ENCODE assay signal across 1 cellular context in the genomic region with DNA sequence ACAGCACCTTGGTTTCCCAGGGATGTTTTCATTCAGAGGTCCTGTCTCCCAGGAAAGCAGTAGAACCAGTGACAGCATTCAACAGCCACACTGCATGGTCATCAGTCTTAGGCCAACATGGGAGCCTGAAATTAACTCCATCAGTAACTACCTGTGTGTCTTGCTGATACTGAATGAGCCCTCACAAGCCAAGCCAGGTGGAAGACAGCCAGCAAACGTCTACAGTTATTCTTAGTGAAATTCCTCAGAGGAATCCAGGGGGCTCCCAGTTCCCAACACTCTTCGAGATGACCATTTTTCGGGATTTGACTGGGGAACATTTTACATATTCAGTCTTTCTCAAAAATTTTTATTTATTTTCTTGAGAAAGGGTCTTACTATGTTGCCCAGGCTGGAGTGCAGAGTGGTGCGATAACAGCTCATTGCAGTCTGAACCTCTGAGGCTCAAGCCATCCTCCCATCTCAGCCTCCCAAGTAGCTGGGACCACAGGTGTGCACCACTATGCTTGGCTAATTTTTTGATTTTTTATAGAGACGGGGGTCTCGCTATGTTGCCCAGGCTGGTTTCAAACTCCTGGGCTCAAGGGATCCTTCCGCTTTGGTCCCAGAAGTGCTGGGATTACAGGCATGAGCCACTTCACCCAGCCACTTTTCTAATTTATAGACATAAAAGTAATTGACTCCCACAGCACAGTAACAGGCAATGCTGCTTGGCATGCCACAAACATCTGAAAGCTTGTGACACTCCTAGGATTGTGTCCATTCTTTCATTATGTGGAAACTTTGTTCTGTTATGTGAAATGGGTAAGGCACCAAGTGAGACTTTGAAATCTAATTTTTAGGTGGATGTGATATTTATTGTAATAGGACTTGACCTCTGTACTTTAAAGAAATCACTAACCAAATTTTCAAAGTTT.
TF ChIP-seq lines count a peak whose summit lies in the region.

No MANE protein-coding gene starts in this region.

TF ChIP-seq in GM12878, 131 proteins besides CTCF, POLR2A, EP300 and RAD21 (continued from another document):
- TF ChIP-seq NR2C2 (IDR thresholded peaks at IDR 0.05; ENCODE audit: borderline replicate concordance, control insufficient read depth, insufficient read length, low read depth) (no peak), IKZF1 (conservative IDR thresholded peaks at IDR 0.05) (no peak), BCL3 (IDR thresholded peaks at IDR 0.05; ENCODE audit: borderline replicate concordance, insufficient read depth, low read depth, low read length, poor library complexity, severe bottlenecking) (no peak), BACH1 (IDR thresholded peaks at IDR 0.05; ENCODE audit: borderline replicate concordance) (no peak), SMC3 (IDR thresholded peaks at IDR 0.05; ENCODE audit: borderline replicate concordance, low read length) (no peak), SIX5 (IDR thresholded peaks at IDR 0.05; ENCODE audit: low read depth, low read length, severe bottlenecking) (no peak), RFX5 (IDR thresholded peaks at IDR 0.05; ENCODE audit: low read depth, low read length) (no peak), IKZF2 (IDR thresholded peaks at IDR 0.05) (no peak), TBL1XR1 (IDR thresholded peaks at IDR 0.05; ENCODE audit: low read depth, low read length) (no peak), TARDBP (IDR thresholded peaks at IDR 0.05; ENCODE audit: borderline replicate concordance) (no peak), LARP7 (IDR thresholded peaks at IDR 0.05) (no peak)
- TF ChIP-seq, protein P1, sequence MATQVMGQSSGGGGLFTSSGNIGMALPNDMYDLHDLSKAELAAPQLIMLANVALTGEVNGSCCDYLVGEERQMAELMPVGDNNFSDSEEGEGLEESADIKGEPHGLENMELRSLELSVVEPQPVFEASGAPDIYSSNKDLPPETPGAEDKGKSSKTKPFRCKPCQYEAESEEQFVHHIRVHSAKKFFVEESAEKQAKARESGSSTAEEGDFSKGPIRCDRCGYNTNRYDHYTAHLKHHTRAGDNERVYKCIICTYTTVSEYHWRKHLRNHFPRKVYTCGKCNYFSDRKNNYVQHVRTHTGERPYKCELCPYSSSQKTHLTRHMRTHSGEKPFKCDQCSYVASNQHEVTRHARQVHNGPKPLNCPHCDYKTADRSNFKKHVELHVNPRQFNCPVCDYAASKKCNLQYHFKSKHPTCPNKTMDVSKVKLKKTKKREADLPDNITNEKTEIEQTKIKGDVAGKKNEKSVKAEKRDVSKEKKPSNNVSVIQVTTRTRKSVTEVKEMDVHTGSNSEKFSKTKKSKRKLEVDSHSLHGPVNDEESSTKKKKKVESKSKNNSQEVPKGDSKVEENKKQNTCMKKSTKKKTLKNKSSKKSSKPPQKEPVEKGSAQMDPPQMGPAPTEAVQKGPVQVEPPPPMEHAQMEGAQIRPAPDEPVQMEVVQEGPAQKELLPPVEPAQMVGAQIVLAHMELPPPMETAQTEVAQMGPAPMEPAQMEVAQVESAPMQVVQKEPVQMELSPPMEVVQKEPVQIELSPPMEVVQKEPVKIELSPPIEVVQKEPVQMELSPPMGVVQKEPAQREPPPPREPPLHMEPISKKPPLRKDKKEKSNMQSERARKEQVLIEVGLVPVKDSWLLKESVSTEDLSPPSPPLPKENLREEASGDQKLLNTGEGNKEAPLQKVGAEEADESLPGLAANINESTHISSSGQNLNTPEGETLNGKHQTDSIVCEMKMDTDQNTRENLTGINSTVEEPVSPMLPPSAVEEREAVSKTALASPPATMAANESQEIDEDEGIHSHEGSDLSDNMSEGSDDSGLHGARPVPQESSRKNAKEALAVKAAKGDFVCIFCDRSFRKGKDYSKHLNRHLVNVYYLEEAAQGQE (IDR thresholded peaks at IDR 0.05; ENCODE audit: low read depth, low read length): no peak
- TF ChIP-seq, protein P2, sequence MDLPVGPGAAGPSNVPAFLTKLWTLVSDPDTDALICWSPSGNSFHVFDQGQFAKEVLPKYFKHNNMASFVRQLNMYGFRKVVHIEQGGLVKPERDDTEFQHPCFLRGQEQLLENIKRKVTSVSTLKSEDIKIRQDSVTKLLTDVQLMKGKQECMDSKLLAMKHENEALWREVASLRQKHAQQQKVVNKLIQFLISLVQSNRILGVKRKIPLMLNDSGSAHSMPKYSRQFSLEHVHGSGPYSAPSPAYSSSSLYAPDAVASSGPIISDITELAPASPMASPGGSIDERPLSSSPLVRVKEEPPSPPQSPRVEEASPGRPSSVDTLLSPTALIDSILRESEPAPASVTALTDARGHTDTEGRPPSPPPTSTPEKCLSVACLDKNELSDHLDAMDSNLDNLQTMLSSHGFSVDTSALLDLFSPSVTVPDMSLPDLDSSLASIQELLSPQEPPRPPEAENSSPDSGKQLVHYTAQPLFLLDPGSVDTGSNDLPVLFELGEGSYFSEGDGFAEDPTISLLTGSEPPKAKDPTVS (IDR thresholded peaks at IDR 0.05; ENCODE audit: low read depth, low read length): no peak
